In genomic region chr10:122163182-122164027, GRCh38 we compare ENCODE assay signal across 8 cellular contexts.
DNase-seq lines count a peak whose midpoint lies in the region; ATAC-seq, FAIRE-seq and TF ChIP-seq lines count a peak whose summit lies in the region.

No MANE protein-coding gene starts in this region.

- intact Hi-C loops in Right ventricle myocardium superior (cut with DNase I) (no loop called here), mammary epithelial cell (cut with micrococcal nuclease) (no loop called here), right lobe of liver (cut with DNase I) (no loop called here)

- H3K4me2 ChIP-seq in mammary epithelial cell (ENCODE audit: insufficient read depth, low read depth, low read length): peak overlapping the region; percentile 39

- no peak for ATAC-seq in Right ventricle myocardium superior (ENCODE audit: poor library complexity)
- peak in 3 of 4 donors; percentile 1 to 22 (median 8) for ATAC-seq in right lobe of liver
- no peak for ATAC-seq in HG02973 (IDR thresholded peaks at IDR 0.05; ENCODE audit: unreplicated experiment)

- DNase-seq in cardiac muscle cell (ENCODE audit: low read depth in 1 of 2, low spot score in 1 of 2) (peak; percentile 21 to 68), Right ventricle myocardium superior (no peak), mammary epithelial cell (no peak), right lobe of liver (peak in 1 of 3 donors; percentile 45), urothelium cell line (ENCODE audit: low spot score) (peak; percentile 52), AG08395 (ENCODE audit: low spot score) (no peak), epidermal melanocyte (ENCODE audit: insufficient read length, low spot score) (no peak)

- H3K9me3 ChIP-seq in cardiac muscle cell (ENCODE audit: low read depth): no peaks in the 10 kb centered on the region
- H3K9me3 ChIP-seq in mammary epithelial cell (replicated peaks; ENCODE audit: insufficient read depth, low read length): no peaks in the 10 kb centered on the region
- H3K9me3 ChIP-seq in right lobe of liver: no peaks in the 10 kb centered on the region

- in situ Hi-C loops in mammary epithelial cell (cut with MboI; ENCODE audit: low sequenced_read_pairs in 2 of 2): no loop called here

- FAIRE-seq in urothelium cell line (lab: Jason Lieb, UNC): no peak

- CTCF ChIA-PET in mammary epithelial cell (lab: Charles Lee; ENCODE audit: low non-redundant PET): no interaction called here

- TF ChIP-seq CTCF in cardiac muscle cell (IDR thresholded peaks at IDR 0.05; ENCODE audit: low read depth, low read length) (no peak), mammary epithelial cell (conservative IDR thresholded peaks at IDR 0.05 in 1 of 2, IDR thresholded peaks at IDR 0.05 in 1 of 2; ENCODE audit: extremely low read depth in 1 of 2, insufficient read depth in 1 of 2, low read depth in 1 of 2, low read length in 2 of 2) (no peak), right lobe of liver (IDR thresholded peaks at IDR 0.05) (no peak)

- no peak overlapping the region for H3K27ac ChIP-seq in cardiac muscle cell
- H3K27ac ChIP-seq in mammary epithelial cell (ENCODE audit: insufficient read depth, low read depth, low read length): no peak overlapping the region
- H3K27ac ChIP-seq in right lobe of liver: peak overlapping the region in 2 of 3 donors; percentile 26 to 52

- H2AFZ ChIP-seq in mammary epithelial cell (ENCODE audit: low read depth, low read length): no peak overlapping the region

- H3K4me3 ChIP-seq in cardiac muscle cell (peak overlapping the region; percentile 39), mammary epithelial cell (replicated peaks in 1 of 3; ENCODE audit: insufficient read depth in 1 of 3, low read depth in 2 of 3, low read length in 3 of 3) (no peak overlapping the region), right lobe of liver (peak overlapping the region; percentile 19 to 47 (median 43))

- dilution Hi-C loops in mammary epithelial cell (cut with HindIII; ENCODE audit: low sequenced_read_pairs): no loop called here

- H3K4me1 ChIP-seq in cardiac muscle cell (ENCODE audit: low read depth) (peaks cover 24% of the 10 kb centered on the region), mammary epithelial cell (ENCODE audit: insufficient read depth, low read length) (no peaks in the 10 kb centered on the region), right lobe of liver (peaks cover 0 to 40% (median 18%) of the 10 kb centered on the region in 4 donors)

- 47% methylated on average over 17 of the region's 90 CpGs for WGBS in mammary epithelial cell (ENCODE audit: low coverage, missing lambda C conversion rate)
- 2% methylated on average over 10 of the region's 90 CpGs for whole genome bisulfite sequencing in right lobe of liver (ENCODE audit: insufficient coverage, low coverage, low lambda C conversion rate, missing lambda C conversion rate)

- H4K20me1 ChIP-seq in mammary epithelial cell (ENCODE audit: insufficient read depth, low read length): peaks cover 2% of the 10 kb centered on the region

- peaks cover 8% of the 10 kb centered on the region for H3K79me2 ChIP-seq in mammary epithelial cell (ENCODE audit: insufficient read depth, low read length)

- H3K27me3 ChIP-seq in cardiac muscle cell: no peaks in the 10 kb centered on the region
- H3K27me3 ChIP-seq in mammary epithelial cell (ENCODE audit: insufficient read depth, low read length): no peaks in the 10 kb centered on the region
- no peaks in the 10 kb centered on the region for H3K27me3 ChIP-seq in right lobe of liver

- H3K36me3 ChIP-seq in cardiac muscle cell (no peaks in the 10 kb centered on the region), mammary epithelial cell (ENCODE audit: insufficient read depth, low read length) (peaks cover 2% of the 10 kb centered on the region), right lobe of liver (no peaks in the 10 kb centered on the region)

- no peak overlapping the region for H3K9ac ChIP-seq in mammary epithelial cell (ENCODE audit: insufficient read depth, low read length)

- TF ChIP-seq POLR2A in right lobe of liver (IDR thresholded peaks at IDR 0.05): no peak

- no TSS peak for BruUV-seq in mammary epithelial cell (replicated peaks; lab: Mats Ljungman, UMichigan)

Comparison
In these comparisons a context has a peak if more than half of its experiments do, and no peak if none do; other contexts are left out.
1. DNase-seq: peak in cardiac muscle cell (2 of 2) and urothelium cell line (single experiment); none in Right ventricle myocardium superior (single experiment), mammary epithelial cell (single experiment), AG08395 (single experiment) and epidermal melanocyte (single experiment).
2. H3K27ac ChIP-seq: peak in right lobe of liver (2 of 3); none in cardiac muscle cell (single experiment) and mammary epithelial cell (single experiment).
3. H3K4me3 ChIP-seq: peak in cardiac muscle cell (single experiment) and right lobe of liver (3 of 3); none in mammary epithelial cell (0 of 3).
4. ATAC-seq: peak in right lobe of liver (3 of 4); none in Right ventricle myocardium superior (single experiment) and HG02973 (single experiment).